In the genomic region with DNA sequence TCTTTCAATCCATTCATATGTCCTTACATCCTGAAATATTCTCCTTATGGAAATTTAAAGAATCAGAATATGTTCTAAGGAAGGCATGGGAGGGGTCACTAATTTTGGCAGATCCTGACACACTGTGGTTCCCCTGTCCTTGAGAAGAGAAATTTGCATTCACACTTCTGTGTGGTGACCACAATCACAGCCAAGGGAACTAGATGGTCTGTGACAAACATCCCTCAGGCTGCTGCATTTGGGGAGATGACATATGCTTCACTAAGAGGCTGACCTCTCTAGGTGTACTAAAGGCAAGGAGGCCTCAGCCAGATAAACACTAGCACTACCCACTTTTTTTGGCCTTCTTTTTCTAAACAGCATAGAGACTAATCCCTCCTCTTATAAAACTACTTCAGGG, we compare ENCODE assay signal across 12 cellular contexts.
A peak's percentile ranks its signal among the peaks of the same experiment; 100 is the strongest.
DNase-seq lines count a peak whose midpoint lies in the region; ATAC-seq, FAIRE-seq and TF ChIP-seq lines count a peak whose summit lies in the region.
"Had no signal": no experiment of that assay in that cellular context is flagged by ENCODE, and none has a peak within 500 bp of the region (broad histone marks: within the 10 kb centered on the region; RNA-seq: fewer than 3 reads in every experiment).

No MANE protein-coding gene starts in this region.

- H3K9ac ChIP-seq in stomach smooth muscle (ENCODE audit: low read length in 2 of 2) = no peak overlapping the region

- no peaks in the 10 kb centered on the region for H3K9me3 ChIP-seq in stomach smooth muscle (ENCODE audit: control insufficient read depth in 2 of 2, low read length in 2 of 2)

- ATAC-seq in GM19351 (IDR thresholded peaks at IDR 0.05; ENCODE audit: unreplicated experiment) (peak; percentile 78), HG02759 (IDR thresholded peaks at IDR 0.05; ENCODE audit: unreplicated experiment) (peak; percentile 57), HG03460 (IDR thresholded peaks at IDR 0.05; ENCODE audit: unreplicated experiment) (peak; percentile 49)
- ATAC-seq: SK-N-SH treated with all-trans-retinoic acid at 6 μM for 48 hours had no signal

- H3K4me3 ChIP-seq in stomach smooth muscle (ENCODE audit: low read length in 2 of 2) (no peak overlapping the region), dorsolateral prefrontal cortex (no peak overlapping the region)

- peaks cover 8% of the 10 kb centered on the region for H3K4me1 ChIP-seq in stomach smooth muscle (ENCODE audit: control insufficient read depth, insufficient read depth, low read length)

- H3K36me3 ChIP-seq in stomach smooth muscle (ENCODE audit: control insufficient read depth in 2 of 2, insufficient read depth in 2 of 2, low read length in 2 of 2) = no peaks in the 10 kb centered on the region

- DNase-seq in iPS-NIHi11 (ENCODE audit: low spot score) = no peak
- no peak for DNase-seq in urothelium cell line (ENCODE audit: low spot score)
- DNase-seq in dorsolateral prefrontal cortex = no peak
- DNase-seq: activated gamma-delta T cell; central memory CD4-positive, alpha-beta T cell; NCI-H1048; NCI-H82 had no signal

- H3K27ac ChIP-seq in stomach smooth muscle (ENCODE audit: low read length) (peak overlapping the region; percentile 2), dorsolateral prefrontal cortex (no peak overlapping the region)

- no peak for FAIRE-seq in urothelium cell line (lab: Jason Lieb, UNC)

- intact Hi-C loops in dorsolateral prefrontal cortex (cut with DNase I) = no loop called here

- TF ChIP-seq CTCF in dorsolateral prefrontal cortex (IDR thresholded peaks at IDR 0.05 in 54 of 56, conservative IDR thresholded peaks at IDR 0.05 in 2 of 56; ENCODE audit: low read depth in 1 of 56, partially characterized antibody in 56 of 56) = no peak

- H3K27me3 ChIP-seq in stomach smooth muscle (ENCODE audit: control insufficient read depth in 1 of 2, insufficient read depth in 2 of 2, low read length in 2 of 2) (no peaks in the 10 kb centered on the region), dorsolateral prefrontal cortex (no peaks in the 10 kb centered on the region)
